Comparison of ENCODE assay signal across 9 cellular contexts in genomic region chr11:69700278-69701140, GRCh38. TPM values are rescaled to one million over a fixed set of nuclear protein-coding genes. Genes with fewer than 3 reads are reported as not detected.
DNase-seq lines count a peak whose midpoint lies in the region; ATAC-seq, FAIRE-seq and TF ChIP-seq lines count a peak whose summit lies in the region.
"Had no signal": no experiment of that assay in that cellular context is flagged by ENCODE, and none has a peak within 500 bp of the region (broad histone marks: within the 10 kb centered on the region; RNA-seq: fewer than 3 reads in every experiment).

No MANE protein-coding gene starts in this region.

- H3K9ac ChIP-seq in K562 (ENCODE audit: insufficient read depth in 1 of 2, low read depth in 2 of 2, low read length in 2 of 2) = peak overlapping the region in 1 of 2 experiments; percentile 30; a peak in 2 of 4 replicates
- peak overlapping the region; percentile 32 for H3K9ac ChIP-seq in HepG2 (ENCODE audit: insufficient read depth, low read depth, low read length)

- WGBS in K562 (ENCODE audit: insufficient coverage, low coverage, missing lambda C conversion rate) = 17% methylated on average over 20 of the region's 20 CpGs
- under 1% methylated on average over 9 of the region's 20 CpGs for WGBS in HepG2 (ENCODE audit: low lambda C conversion rate)

- H3K9me3 Mint-ChIP-seq in activated naive CD8-positive, alpha-beta T cell treated with anti-CD3 and anti-CD28 coated beads, Interleukin-2, amount 50 U/mL, for 24 hours = no peaks in the 10 kb centered on the region

- H3K4me3 ChIP-seq in AG10803 (ENCODE audit: low read length) (no peak overlapping the region), K562 (no peak overlapping the region), HepG2 (replicated peaks in 1 of 3; ENCODE audit: insufficient read depth in 1 of 3, low read depth in 2 of 3, low read length in 3 of 3) (peak overlapping the region; percentile 20 to 64 (median 29); a peak in 5 of 6 replicates), vagina (no peak overlapping the region)

- CTCF ChIA-PET in K562 (lab: Yijun Ruan, JAX; ENCODE audit: low intra/inter-chr PET ratio) = no interaction called here
- CTCF ChIA-PET in HepG2 (lab: Yijun Ruan, JAX; ENCODE audit: low intra/inter-chr PET ratio, low total read pairs) = no interaction called here

- no peaks in the 10 kb centered on the region for H4K20me1 ChIP-seq in K562 (replicated peaks; ENCODE audit: control insufficient read depth, insufficient read depth, low read length)
- H4K20me1 ChIP-seq in HepG2 (ENCODE audit: insufficient read depth, low read length) = no peaks in the 10 kb centered on the region

- no peak for TF ChIP-seq CTCF in AG10803 (conservative IDR thresholded peaks at IDR 0.05; ENCODE audit: low read length)
- no peak for TF ChIP-seq CTCF in K562 (IDR thresholded peaks at IDR 0.05 in 2 of 3, conservative IDR thresholded peaks at IDR 0.05 in 1 of 3; ENCODE audit: insufficient read depth in 2 of 3, low read depth in 1 of 3, low read length in 3 of 3)
- TF ChIP-seq CTCF in HepG2 (CRISPR knock-in tag; IDR thresholded peaks at IDR 0.05) = peak; percentile 26
- TF ChIP-seq CTCF in vagina (IDR thresholded peaks at IDR 0.05) = no peak

- TF ChIP-seq EP300 in K562 (IDR thresholded peaks at IDR 0.05; ENCODE audit: low read length) (peak; percentile 25; the same call in 1 of the 2 replicates), HepG2 (IDR thresholded peaks at IDR 0.05; ENCODE audit: low read depth in 2 of 2, low read length in 2 of 2) (no peak; a peak in 1 of 4 replicates), HepG2 (CRISPR knock-in tag; IDR thresholded peaks at IDR 0.05; ENCODE audit: borderline replicate concordance) (peak; percentile 56; the same call in 1 of the 2 replicates)

- no peaks in the 10 kb centered on the region for H3K79me2 ChIP-seq in K562 (ENCODE audit: control insufficient read depth, insufficient read depth, low read length)
- H3K79me2 ChIP-seq in HepG2 (ENCODE audit: insufficient read depth, low read length) = no peaks in the 10 kb centered on the region

- TF ChIP-seq POLR2A in K562 (conservative IDR thresholded peaks at IDR 0.05) (no peak), HepG2 (IDR thresholded peaks at IDR 0.05; ENCODE audit: insufficient read depth in 1 of 2, low read depth in 2 of 2, low read length in 2 of 2) (no peak), vagina (IDR thresholded peaks at IDR 0.05) (no peak)

- H3K27ac ChIP-seq in K562 (ENCODE audit: extremely low read depth, low read depth, low read length) (no peak overlapping the region), HepG2 (ENCODE audit: extremely low read length, insufficient read depth, low read length) (peak overlapping the region; percentile 49), vagina (no peak overlapping the region)

- in situ Hi-C loops in K562 (cut with MboI) (no loop called here), HepG2 (cut with HindIII; ENCODE audit: extremely low pct_ligation_motif_present, low pct_unique_long_range_greater_than_20kb) (no loop called here)

- BruUV-seq in K562 (replicated peaks; lab: Mats Ljungman, UMichigan) = no TSS peak
- TSS peak; percentile 65 for BruUV-seq in HepG2 (replicated peaks; lab: Mats Ljungman, UMichigan)

- H3K4me3 Mint-ChIP-seq in activated naive CD8-positive, alpha-beta T cell treated with anti-CD3 and anti-CD28 coated beads, Interleukin-2, amount 50 U/mL, for 24 hours = no peak overlapping the region

- POLR2A ChIA-PET in K562 (lab: Yijun Ruan, JAX) (interaction anchor here (0.9 kb wide), 1 partner anchor 47 kb away, joined by 3 read pairs; no protein-coding TSS in a partner anchor), HepG2 (lab: Yijun Ruan, JAX) (interaction anchor here (1.2 to 1.7 kb wide), 2 partner anchors 9 to 25 kb away, joined by 5 to 11 read pairs; partner anchors contain the start of gene LTO1)

- FAIRE-seq in K562 (lab: Jason Lieb, UNC) (peak; percentile 80), HepG2 (lab: Jason Lieb, UNC) (peak; percentile 60)

- peaks cover 65% of the 10 kb centered on the region for H3K27me3 Mint-ChIP-seq in activated naive CD8-positive, alpha-beta T cell treated with anti-CD3 and anti-CD28 coated beads, Interleukin-2, amount 50 U/mL, for 24 hours

- peaks cover 6% of the 10 kb centered on the region for H3K4me1 Mint-ChIP-seq in activated naive CD8-positive, alpha-beta T cell treated with anti-CD3 and anti-CD28 coated beads, Interleukin-2, amount 50 U/mL, for 24 hours

- no peak overlapping the region for H3K27ac Mint-ChIP-seq in activated naive CD8-positive, alpha-beta T cell treated with anti-CD3 and anti-CD28 coated beads, Interleukin-2, amount 50 U/mL, for 24 hours

- H2AFZ ChIP-seq in K562 (ENCODE audit: low read depth, low read length) = no peak overlapping the region
- no peak overlapping the region for H2AFZ ChIP-seq in HepG2 (ENCODE audit: low read length)

- ATAC-seq in K562 (peak; percentile 93), HepG2 (peak; percentile 71), GM21825 (IDR thresholded peaks at IDR 0.05; ENCODE audit: unreplicated experiment) (no peak)
- ATAC-seq in activated naive CD8-positive, alpha-beta T cell treated with anti-CD3 and anti-CD28 coated beads, Interleukin-2, amount 50 U/mL, for 24 hours = no peak

- DNase-seq in AG10803 (ENCODE audit: low read depth) (peak; percentile 39), LHCN-M2 (ENCODE audit: low read depth) (peak; percentile 55), K562 (ENCODE audit: extremely low read depth in 1 of 4, low spot score in 3 of 4) (peak; percentile 76 to 85 (median 80)), HepG2 (ENCODE audit: low spot score) (peak; percentile 66), vagina (ENCODE audit: extremely low spot score in 2 of 2) (no peak), RKO (ENCODE audit: low spot score) (no peak)
- no peak for DNase-seq in activated naive CD8-positive, alpha-beta T cell treated with anti-CD3 and anti-CD28 coated beads, Interleukin-2, amount 50 U/mL, for 24 hours

- no peak for TF ChIP-seq RAD21 in K562 (CRISPR knock-in tag; conservative IDR thresholded peaks at IDR 0.05 in 1 of 2, IDR thresholded peaks at IDR 0.05 in 1 of 2)
- TF ChIP-seq RAD21 in HepG2 (CRISPR knock-in tag; IDR thresholded peaks at IDR 0.05) = no peak

- H3K9me3 ChIP-seq in K562 (replicated peaks; ENCODE audit: control insufficient read depth, insufficient read depth, low read depth, low read length) (no peaks in the 10 kb centered on the region), HepG2 (ENCODE audit: low read length) (no peaks in the 10 kb centered on the region), vagina (no peaks in the 10 kb centered on the region)

- H3K36me3 Mint-ChIP-seq in activated naive CD8-positive, alpha-beta T cell treated with anti-CD3 and anti-CD28 coated beads, Interleukin-2, amount 50 U/mL, for 24 hours (ENCODE audit: low read depth) = no peaks in the 10 kb centered on the region

- H3K9me1 ChIP-seq in K562 (ENCODE audit: control insufficient read depth, insufficient read depth, low read length) = no peaks in the 10 kb centered on the region

- intact Hi-C loops in K562 (cut with micrococcal nuclease) = loop anchor here (5.0 kb wide), 1 partner anchor 97 kb away; no protein-coding TSS in a partner anchor
- intact Hi-C loops in HepG2 (cut with micrococcal nuclease; ENCODE audit: unreplicated experiment) = no loop called here
- intact Hi-C loops in vagina (cut with DNase I) = no loop called here

- H3K4me2 ChIP-seq in K562 (ENCODE audit: insufficient read depth, low read length) (no peak overlapping the region), HepG2 (ENCODE audit: low read depth, low read length) (peak overlapping the region; percentile 87)

- H3K4me1 ChIP-seq in K562 (replicated peaks in 1 of 2; ENCODE audit: control insufficient read depth in 2 of 2, insufficient read depth in 2 of 2, low read length in 2 of 2) = peaks cover 2 to 28% of the 10 kb centered on the region in 2 experiments; a peak in 3 of 5 replicates
- H3K4me1 ChIP-seq in HepG2 (ENCODE audit: insufficient read depth, low read length) = peaks cover 74% of the 10 kb centered on the region
- peaks cover 15% of the 10 kb centered on the region for H3K4me1 ChIP-seq in vagina

- no peaks in the 10 kb centered on the region for H3K36me3 ChIP-seq in K562 (ENCODE audit: control insufficient read depth, insufficient read depth, low read length)
- no peaks in the 10 kb centered on the region for H3K36me3 ChIP-seq in HepG2 (replicated peaks in 1 of 2; ENCODE audit: control insufficient read depth in 1 of 2, insufficient read depth in 2 of 2, low read length in 2 of 2)
- no peaks in the 10 kb centered on the region for H3K36me3 ChIP-seq in vagina

- H3K27me3 ChIP-seq in K562 (ENCODE audit: control insufficient read depth in 2 of 2, insufficient read depth in 2 of 2, low read length in 2 of 2) (peaks cover 18 to 44% of the 10 kb centered on the region in 2 experiments), HepG2 (ENCODE audit: control insufficient read depth in 1 of 2, insufficient read depth in 2 of 2, low read length in 2 of 2) (peaks cover 0 to 19% of the 10 kb centered on the region in 2 experiments; a peak in 2 of 5 replicates), vagina (peaks cover 13% of the 10 kb centered on the region)

RNA-seq across cellular contexts. Expression of gene FGF19, which starts 3.3 kb away (rescaled TPM):
- 0.11 TPM in 1 of 2 replicates, not detected in the other for total RNA-seq in LHCN-M2 (2014; rRNA removed)
- not detected for polyA plus RNA-seq in LHCN-M2 (2012)
- total RNA-seq in K562 (2011; cell fraction: chromatin; rRNA removed; ENCODE audit: low replicate concordance) = not detected in 2 replicates
- total RNA-seq in K562 (2011; cell fraction: nucleolus; rRNA removed) = not detected in 2 replicates
- total RNA-seq in K562 (2011; cell fraction: nucleoplasm; rRNA removed) = not detected in 2 replicates
- total RNA-seq in K562 (2014; rRNA removed) = not detected in 2 replicates
- total RNA-seq in K562 (2014; rRNA removed; fragmentation: Illumina TruSeq; extraction: Trizol) = not detected in 2 replicates
- total RNA-seq in K562 (2015; rRNA removed; fragmentation: Illumina TruSeq; extraction: Trizol) = not detected in 2 replicates
- total RNA-seq in K562 (2021) = 0.07 and 0.11 TPM in 2 replicates
- polyA plus RNA-seq in K562 (2011; rRNA removed) = not detected in 2 replicates
- polyA plus RNA-seq in K562 (2011; cell fraction: cytosol; rRNA removed) = not detected in 2 replicates
- polyA plus RNA-seq in K562 (2011; cell fraction: nucleus; rRNA removed) = not detected in 2 replicates
- not detected in 2 replicates for polyA plus RNA-seq in K562 (2012)
- polyA plus RNA-seq in K562 (2014; fragmentation: Illumina TruSeq; extraction: Trizol) = not detected in 2 replicates
- polyA plus RNA-seq in K562 (2014; fragmentation: Nextera tagmentation; extraction: Ambion mirVana) = not detected
- polyA plus RNA-seq in K562 (2014; rRNA removed) = not detected in 2 replicates
- polyA minus RNA-seq in K562 (2011; rRNA and poly(A)+ RNA removed) = not detected in 2 replicates
- not detected in 2 replicates for polyA minus RNA-seq in K562 (2011; cell fraction: cytosol; rRNA and poly(A)+ RNA removed)
- not detected in 2 replicates for polyA minus RNA-seq in K562 (2011; cell fraction: nucleus; rRNA and poly(A)+ RNA removed)
- not detected in 2 replicates for total RNA-seq in HepG2 (2016; rRNA removed; fragmentation: Illumina TruSeq; extraction: Trizol)
- total RNA-seq in HepG2 (2016; cell fraction: cytosol; rRNA removed; fragmentation: Illumina TruSeq; extraction: Trizol; ENCODE audit: low read depth) = not detected in 2 replicates
- 0.04 TPM in 1 of 2 replicates, not detected in the other for total RNA-seq in HepG2 (2016; cell fraction: insoluble cytoplasmic fraction; rRNA removed; fragmentation: Illumina TruSeq; extraction: Trizol)
- not detected in 2 replicates for total RNA-seq in HepG2 (2016; cell fraction: membrane; rRNA removed; fragmentation: Illumina TruSeq; extraction: Trizol)
- not detected in 2 replicates for total RNA-seq in HepG2 (2016; cell fraction: nucleus; rRNA removed; fragmentation: Illumina TruSeq; extraction: Trizol)
- polyA plus RNA-seq in HepG2 (2011; rRNA removed) = 0.07 and 0.16 TPM in 2 replicates
- 0.03 and 0.06 TPM in 2 replicates for polyA plus RNA-seq in HepG2 (2011; cell fraction: cytosol; rRNA removed)
- polyA plus RNA-seq in HepG2 (2011; cell fraction: nucleus; rRNA removed) = 0.62 and 0.74 TPM in 2 replicates
- 0.08 and 0.11 TPM in 2 replicates for polyA plus RNA-seq in HepG2 (2012)
- polyA plus RNA-seq in HepG2 (2016; cell fraction: cytosol; fragmentation: Illumina TruSeq; extraction: Trizol; ENCODE audit: low read depth) = not detected in 2 replicates
- not detected in 2 replicates for polyA plus RNA-seq in HepG2 (2016; cell fraction: insoluble cytoplasmic fraction; fragmentation: Illumina TruSeq; extraction: Trizol; ENCODE audit: low read depth)
- polyA plus RNA-seq in HepG2 (2016; cell fraction: membrane; fragmentation: Illumina TruSeq; extraction: Trizol; ENCODE audit: low read depth) = not detected in 2 replicates
- 0.36 and 0.37 TPM in 2 replicates for polyA plus RNA-seq in HepG2 (2016; cell fraction: nucleus; fragmentation: Illumina TruSeq; extraction: Trizol; ENCODE audit: insufficient read depth, low read depth)
- 0.21 TPM in 1 of 2 replicates, not detected in the other for polyA minus RNA-seq in HepG2 (2011; rRNA and poly(A)+ RNA removed; ENCODE audit: low replicate concordance)
- polyA minus RNA-seq in HepG2 (2011; cell fraction: cytosol; rRNA and poly(A)+ RNA removed) = not detected in 2 replicates
- not detected in 2 replicates for polyA minus RNA-seq in HepG2 (2011; cell fraction: nucleus; rRNA and poly(A)+ RNA removed)
- total RNA-seq in vagina = not detected
- total RNA-seq: T-helper 2 cell treated with Interferon-gamma antibody and Interleukin-4, amounts not matched to agents 100 ng/mL and 5 ng/mL, for 36 hours had no signal

RNA-seq across cellular contexts. Expression of gene LTO1, which starts 25.4 kb away (rescaled TPM):
- total RNA-seq in LHCN-M2 (2014; rRNA removed) = 16.8 and 21.9 TPM in 2 replicates
- polyA plus RNA-seq in LHCN-M2 (2012) = 17.9 TPM
- total RNA-seq in K562 (2011; cell fraction: chromatin; rRNA removed; ENCODE audit: low replicate concordance) = 57.3 and 78.3 TPM in 2 replicates
- total RNA-seq in K562 (2011; cell fraction: nucleolus; rRNA removed) = 45.9 and 51.0 TPM in 2 replicates
- 63.6 and 86.3 TPM in 2 replicates for total RNA-seq in K562 (2011; cell fraction: nucleoplasm; rRNA removed)
- total RNA-seq in K562 (2014; rRNA removed) = 26.0 and 27.9 TPM in 2 replicates
- total RNA-seq in K562 (2014; rRNA removed; fragmentation: Illumina TruSeq; extraction: Trizol) = 14.3 and 16.3 TPM in 2 replicates
- 18.6 and 19.1 TPM in 2 replicates for total RNA-seq in K562 (2015; rRNA removed; fragmentation: Illumina TruSeq; extraction: Trizol)
- total RNA-seq in K562 (2021) = 18.7 and 21.4 TPM in 2 replicates
- polyA plus RNA-seq in K562 (2011; rRNA removed) = 15.9 and 19.9 TPM in 2 replicates
- 22.3 and 22.4 TPM in 2 replicates for polyA plus RNA-seq in K562 (2011; cell fraction: cytosol; rRNA removed)
- polyA plus RNA-seq in K562 (2011; cell fraction: nucleus; rRNA removed) = 29.3 and 45.4 TPM in 2 replicates
- 15.8 and 17.4 TPM in 2 replicates for polyA plus RNA-seq in K562 (2012)
- polyA plus RNA-seq in K562 (2014; fragmentation: Illumina TruSeq; extraction: Trizol) = 18.9 and 20.3 TPM in 2 replicates
- polyA plus RNA-seq in K562 (2014; fragmentation: Nextera tagmentation; extraction: Ambion mirVana) = 1 to 10 TPM; 2.6 to 3.7 TPM
- 36.8 and 43.4 TPM in 2 replicates for polyA plus RNA-seq in K562 (2014; rRNA removed)
- polyA minus RNA-seq in K562 (2011; rRNA and poly(A)+ RNA removed) = 13.3 and 22.2 TPM in 2 replicates
- 7.5 and 7.6 TPM in 2 replicates for polyA minus RNA-seq in K562 (2011; cell fraction: cytosol; rRNA and poly(A)+ RNA removed)
- polyA minus RNA-seq in K562 (2011; cell fraction: nucleus; rRNA and poly(A)+ RNA removed) = 17.8 and 18.2 TPM in 2 replicates
- total RNA-seq in HepG2 (2016; rRNA removed; fragmentation: Illumina TruSeq; extraction: Trizol) = 11.3 and 15.0 TPM in 2 replicates
- total RNA-seq in HepG2 (2016; cell fraction: cytosol; rRNA removed; fragmentation: Illumina TruSeq; extraction: Trizol; ENCODE audit: low read depth) = 9.2 and 10.5 TPM in 2 replicates
- total RNA-seq in HepG2 (2016; cell fraction: insoluble cytoplasmic fraction; rRNA removed; fragmentation: Illumina TruSeq; extraction: Trizol) = 9.0 and 17.0 TPM in 2 replicates
- total RNA-seq in HepG2 (2016; cell fraction: membrane; rRNA removed; fragmentation: Illumina TruSeq; extraction: Trizol) = 11.5 and 13.4 TPM in 2 replicates
- 17.6 and 20.5 TPM in 2 replicates for total RNA-seq in HepG2 (2016; cell fraction: nucleus; rRNA removed; fragmentation: Illumina TruSeq; extraction: Trizol)
- polyA plus RNA-seq in HepG2 (2011; rRNA removed) = 11.8 and 13.8 TPM in 2 replicates
- polyA plus RNA-seq in HepG2 (2011; cell fraction: cytosol; rRNA removed) = 9.3 TPM in 2 replicates
- polyA plus RNA-seq in HepG2 (2011; cell fraction: nucleus; rRNA removed) = 32.0 and 35.0 TPM in 2 replicates
- 10.6 and 11.8 TPM in 2 replicates for polyA plus RNA-seq in HepG2 (2012)
- 5.3 and 6.8 TPM in 2 replicates for polyA plus RNA-seq in HepG2 (2016; cell fraction: cytosol; fragmentation: Illumina TruSeq; extraction: Trizol; ENCODE audit: low read depth)
- polyA plus RNA-seq in HepG2 (2016; cell fraction: insoluble cytoplasmic fraction; fragmentation: Illumina TruSeq; extraction: Trizol; ENCODE audit: low read depth) = 13.9 and 14.6 TPM in 2 replicates
- 9.0 and 9.4 TPM in 2 replicates for polyA plus RNA-seq in HepG2 (2016; cell fraction: membrane; fragmentation: Illumina TruSeq; extraction: Trizol; ENCODE audit: low read depth)
- 40.5 and 43.2 TPM in 2 replicates for polyA plus RNA-seq in HepG2 (2016; cell fraction: nucleus; fragmentation: Illumina TruSeq; extraction: Trizol; ENCODE audit: insufficient read depth, low read depth)
- 17.9 and 33.2 TPM in 2 replicates for polyA minus RNA-seq in HepG2 (2011; rRNA and poly(A)+ RNA removed; ENCODE audit: low replicate concordance)
- 4.6 TPM in 2 replicates for polyA minus RNA-seq in HepG2 (2011; cell fraction: cytosol; rRNA and poly(A)+ RNA removed)
- polyA minus RNA-seq in HepG2 (2011; cell fraction: nucleus; rRNA and poly(A)+ RNA removed) = 22.3 and 29.4 TPM in 2 replicates
- 15.7 TPM for total RNA-seq in vagina

RNA-seq across cellular contexts. Expression of gene CCND1, which starts 59.6 kb away (rescaled TPM):
- total RNA-seq in LHCN-M2 (2014; rRNA removed) (684 and 770 TPM in 2 replicates), K562 (2014; rRNA removed) (7.7 and 11.4 TPM in 2 replicates), K562 (2014; rRNA removed; fragmentation: Illumina TruSeq; extraction: Trizol) (3.1 TPM in 2 replicates), K562 (2015; rRNA removed; fragmentation: Illumina TruSeq; extraction: Trizol) (2.2 and 3.8 TPM in 2 replicates), K562 (2021) (18.9 and 23.3 TPM in 2 replicates), HepG2 (2016; rRNA removed; fragmentation: Illumina TruSeq; extraction: Trizol) (107 and 117 TPM in 2 replicates), vagina (112 TPM)
- polyA plus RNA-seq in LHCN-M2 (2012) = 727 TPM
- total RNA-seq in K562 (2011; cell fraction: chromatin; rRNA removed; ENCODE audit: low replicate concordance) = 9.3 and 33.6 TPM in 2 replicates
- 22.5 and 33.2 TPM in 2 replicates for total RNA-seq in K562 (2011; cell fraction: nucleolus; rRNA removed)
- total RNA-seq in K562 (2011; cell fraction: nucleoplasm; rRNA removed) = 11.1 and 13.8 TPM in 2 replicates
- polyA plus RNA-seq in K562 (2011; rRNA removed) (16.7 and 19.7 TPM in 2 replicates), K562 (2014; fragmentation: Illumina TruSeq; extraction: Trizol) (3.0 and 6.5 TPM in 2 replicates), K562 (2014; fragmentation: Nextera tagmentation; extraction: Ambion mirVana) (under 1 TPM; 0.04 to 0.13 TPM), K562 (2014; rRNA removed) (6.4 and 7.5 TPM in 2 replicates), HepG2 (2011; rRNA removed) (126 and 136 TPM in 2 replicates)
- 16.2 and 30.6 TPM in 2 replicates for polyA plus RNA-seq in K562 (2011; cell fraction: cytosol; rRNA removed)
- 20.4 and 50.8 TPM in 2 replicates for polyA plus RNA-seq in K562 (2011; cell fraction: nucleus; rRNA removed)
- 6.0 and 6.3 TPM in 2 replicates for polyA plus RNA-seq in K562 (2012)
- 10.3 and 15.0 TPM in 2 replicates for polyA minus RNA-seq in K562 (2011; rRNA and poly(A)+ RNA removed)
- 29.4 and 35.4 TPM in 2 replicates for polyA minus RNA-seq in K562 (2011; cell fraction: cytosol; rRNA and poly(A)+ RNA removed)
- 44.4 and 45.2 TPM in 2 replicates for polyA minus RNA-seq in K562 (2011; cell fraction: nucleus; rRNA and poly(A)+ RNA removed)
- 18.0 and 19.0 TPM in 2 replicates for total RNA-seq in HepG2 (2016; cell fraction: cytosol; rRNA removed; fragmentation: Illumina TruSeq; extraction: Trizol; ENCODE audit: low read depth)
- total RNA-seq in HepG2 (2016; cell fraction: insoluble cytoplasmic fraction; rRNA removed; fragmentation: Illumina TruSeq; extraction: Trizol) = 91.6 and 108 TPM in 2 replicates
- total RNA-seq in HepG2 (2016; cell fraction: membrane; rRNA removed; fragmentation: Illumina TruSeq; extraction: Trizol) = 58.9 and 60.9 TPM in 2 replicates
- 68.6 and 72.9 TPM in 2 replicates for total RNA-seq in HepG2 (2016; cell fraction: nucleus; rRNA removed; fragmentation: Illumina TruSeq; extraction: Trizol)
- polyA plus RNA-seq in HepG2 (2011; cell fraction: cytosol; rRNA removed) = 73.2 and 112 TPM in 2 replicates
- polyA plus RNA-seq in HepG2 (2011; cell fraction: nucleus; rRNA removed) = 161 and 292 TPM in 2 replicates
- polyA plus RNA-seq in HepG2 (2012) = 60.9 and 65.2 TPM in 2 replicates
- polyA plus RNA-seq in HepG2 (2016; cell fraction: cytosol; fragmentation: Illumina TruSeq; extraction: Trizol; ENCODE audit: low read depth) = 10.4 and 11.6 TPM in 2 replicates
- polyA plus RNA-seq in HepG2 (2016; cell fraction: insoluble cytoplasmic fraction; fragmentation: Illumina TruSeq; extraction: Trizol; ENCODE audit: low read depth) = 75.4 and 106 TPM in 2 replicates
- polyA plus RNA-seq in HepG2 (2016; cell fraction: membrane; fragmentation: Illumina TruSeq; extraction: Trizol; ENCODE audit: low read depth) = 24.6 and 25.9 TPM in 2 replicates
- 90.1 and 100 TPM in 2 replicates for polyA plus RNA-seq in HepG2 (2016; cell fraction: nucleus; fragmentation: Illumina TruSeq; extraction: Trizol; ENCODE audit: insufficient read depth, low read depth)
- 30.5 and 379 TPM in 2 replicates for polyA minus RNA-seq in HepG2 (2011; rRNA and poly(A)+ RNA removed; ENCODE audit: low replicate concordance)
- 191 and 225 TPM in 2 replicates for polyA minus RNA-seq in HepG2 (2011; cell fraction: cytosol; rRNA and poly(A)+ RNA removed)
- polyA minus RNA-seq in HepG2 (2011; cell fraction: nucleus; rRNA and poly(A)+ RNA removed) = 120 and 156 TPM in 2 replicates

Comparison
In these comparisons a context has a peak if more than half of its experiments do, and no peak if none do; other contexts are left out.
1. DNase-seq: peak in AG10803 (single experiment), LHCN-M2 (single experiment), K562 (4 of 4) and HepG2 (single experiment); none in vagina (0 of 2), activated naive CD8-positive, alpha-beta T cell treated with anti-CD3 and anti-CD28 coated beads, Interleukin-2, amount 50 U/mL, for 24 hours (single experiment) and RKO (single experiment).
2. H3K4me3 ChIP-seq: peak in HepG2 (3 of 3); none in AG10803 (single experiment), K562 (single experiment) and vagina (0 of 2).
3. ATAC-seq: peak in K562 (single experiment) and HepG2 (single experiment); none in GM21825 (single experiment) and activated naive CD8-positive, alpha-beta T cell treated with anti-CD3 and anti-CD28 coated beads, Interleukin-2, amount 50 U/mL, for 24 hours (single experiment).